In the genomic region with DNA sequence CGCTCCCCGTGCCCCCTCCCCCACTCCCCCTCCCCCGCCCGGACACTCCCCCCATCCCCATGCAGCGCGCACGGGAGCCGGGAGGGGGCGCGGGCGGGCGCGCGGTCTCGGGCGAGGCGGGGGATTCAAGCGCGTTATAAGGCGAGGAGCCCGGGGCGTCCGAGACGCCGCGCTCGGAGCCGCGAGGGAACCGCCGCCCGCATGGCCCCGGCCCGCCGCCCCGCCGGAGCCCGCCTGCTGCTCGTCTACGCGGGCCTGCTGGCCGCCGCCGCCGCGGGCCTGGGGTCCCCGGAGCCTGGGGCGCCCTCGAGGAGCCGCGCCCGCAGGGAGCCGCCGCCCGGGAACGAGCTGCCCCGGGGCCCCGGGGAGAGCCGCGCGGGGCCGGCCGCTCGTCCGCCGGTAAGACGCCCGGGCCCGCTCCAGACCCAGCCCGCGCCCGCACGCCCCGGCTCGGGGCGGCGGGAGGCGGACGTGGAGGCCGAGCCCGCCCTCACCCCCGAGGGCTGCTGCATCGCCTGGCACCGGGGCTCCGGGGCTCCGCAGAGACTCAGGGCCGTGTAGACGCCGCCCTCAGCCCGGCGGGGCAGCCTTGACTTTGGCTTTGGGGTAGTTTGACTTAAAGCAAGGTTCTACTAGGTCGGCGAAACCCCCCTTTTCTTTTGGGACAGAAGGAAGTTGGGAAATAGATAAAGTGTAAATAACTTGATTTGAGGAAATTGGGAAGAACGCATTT, we compare ENCODE assay signal across 8 cellular contexts. TPM values are rescaled to one million over a fixed set of nuclear protein-coding genes. Genes with fewer than 3 reads are reported as not detected.
DNase-seq lines count a peak whose midpoint lies in the region; ATAC-seq, FAIRE-seq and TF ChIP-seq lines count a peak whose summit lies in the region.

TSS of gene ERFE (plus strand) at position 164 of the 733 bp plus-strand sequence. CDS start at position 202, 38 bp downstream.

- no peak within 1 kb of the TSS for H3K27ac ChIP-seq in left lung

- no peaks in the 10 kb centered on the region for H3K36me3 ChIP-seq in bronchial epithelial cell (ENCODE audit: control insufficient read depth, insufficient read depth, low read length)
- H3K36me3 ChIP-seq in left lung = no peaks in the 10 kb centered on the region

- peaks cover 33% of the 10 kb centered on the region for H3K27me3 Mint-ChIP-seq in T-helper 2 cell treated with Interferon-gamma antibody and Interleukin-4, amounts not matched to agents 5 μg/mL and 100 μg/mL, for 36 hours (ENCODE audit: low read depth)

- no peaks in the 10 kb centered on the region for H3K9me3 ChIP-seq in left lung

- no peak for FAIRE-seq in HTR-8/SVneo (lab: Jason Lieb, UNC)
- FAIRE-seq in bronchial epithelial cell (lab: Jason Lieb, UNC) = no peak

- peak; percentile 37 for TF ChIP-seq CTCF in GM10248 (IDR thresholded peaks at IDR 0.05; ENCODE audit: control extremely low read depth, extremely low read depth, low read depth, missing control alignments)
- peak; percentile 44 for TF ChIP-seq CTCF in bronchial epithelial cell (IDR thresholded peaks at IDR 0.05; ENCODE audit: insufficient read depth, low read length, severe bottlenecking)
- TF ChIP-seq CTCF in left lung (IDR thresholded peaks at IDR 0.05) = peak; percentile 26 to 42

- H3K4me3 ChIP-seq in bronchial epithelial cell (ENCODE audit: low read depth, low read length) = peak within 1 kb of the TSS; percentile 42
- H3K4me3 ChIP-seq in left lung = peak within 1 kb of the TSS in 1 of 2 donors; percentile 22

- DNase-seq in GM10248 (ENCODE audit: extremely low spot score) = peak; percentile 75
- DNase-seq in HTR-8/SVneo (ENCODE audit: insufficient read length, low spot score) = peak; percentile 69
- DNase-seq in T-helper 2 cell treated with Interferon-gamma antibody and Interleukin-4, amounts not matched to agents 5 μg/mL and 100 μg/mL, for 36 hours (ENCODE audit: low spot score) = peak; percentile 50
- no peak for DNase-seq in bronchial epithelial cell (ENCODE audit: low read depth)
- peak in 1 of 2 donors; percentile 80 for DNase-seq in left lung
- peak; percentile 17 for DNase-seq in stimulated activated CD8-positive, alpha-beta memory T cell treated with anti-CD3 and anti-CD28 coated beads, Interleukin-12 subunit alpha, Interleukin-12 subunit beta, amount 100 ng/mL, for 24 hours (ENCODE audit: extremely low read depth)

- ATAC-seq in left lung (peak; percentile 76), GM18873 (IDR thresholded peaks at IDR 0.05; ENCODE audit: low FRiP score, unreplicated experiment) (no peak), HG03108 (IDR thresholded peaks at IDR 0.05; ENCODE audit: unreplicated experiment) (no peak)

- POLR2A ChIA-PET in GM10248 (lab: Yijun Ruan, JAX) = no interaction called here

- CTCF ChIA-PET in GM10248 (lab: Yijun Ruan, JAX) = interaction anchor here (1.1 kb wide), 1 partner anchor 107 kb away, joined by 3 read pairs; no protein-coding TSS in a partner anchor

- H3K4me1 Mint-ChIP-seq in T-helper 2 cell treated with Interferon-gamma antibody and Interleukin-4, amounts not matched to agents 5 μg/mL and 100 μg/mL, for 36 hours (ENCODE audit: low read depth) = peaks cover 6% of the 10 kb centered on the region

- H3K27ac Mint-ChIP-seq in T-helper 2 cell treated with Interferon-gamma antibody and Interleukin-4, amounts not matched to agents 5 μg/mL and 100 μg/mL, for 36 hours = no peak within 1 kb of the TSS

- intact Hi-C loops in left lung (cut with DNase I) = no loop called here

- H3K9me3 Mint-ChIP-seq in T-helper 2 cell treated with Interferon-gamma antibody and Interleukin-4, amounts not matched to agents 5 μg/mL and 100 μg/mL, for 36 hours = no peaks in the 10 kb centered on the region

- no peaks in the 10 kb centered on the region for H3K27me3 ChIP-seq in bronchial epithelial cell (ENCODE audit: control insufficient read depth, insufficient read depth, low read length)
- peaks cover 28 to 68% of the 10 kb centered on the region in 2 donors for H3K27me3 ChIP-seq in left lung

- peak within 1 kb of the TSS; percentile 69 for H3K4me3 Mint-ChIP-seq in T-helper 2 cell treated with Interferon-gamma antibody and Interleukin-4, amounts not matched to agents 5 μg/mL and 100 μg/mL, for 36 hours

- peaks cover 0 to 24% of the 10 kb centered on the region in 2 donors for H3K4me1 ChIP-seq in left lung

- H3K36me3 Mint-ChIP-seq in T-helper 2 cell treated with Interferon-gamma antibody and Interleukin-4, amounts not matched to agents 5 μg/mL and 100 μg/mL, for 36 hours (ENCODE audit: low read depth) = no peaks in the 10 kb centered on the region

RNA-seq across cellular contexts. Expression of gene ERFE, which starts in this region (rescaled TPM):
- total RNA-seq in bronchial epithelial cell (4.2 and 5.8 TPM in 2 replicates), left lung (1 to 10 TPM in 1 of 2 donors, under 1 TPM in 1; 0.68 to 1.4 TPM)
